Comparison of ENCODE assay signal across 17 cellular contexts in genomic region chr10:92575961-92576360, GRCh38. TPM values are rescaled to one million over a fixed set of nuclear protein-coding genes. Genes with fewer than 3 reads are reported as not detected.
A peak's percentile ranks its signal among the peaks of the same experiment; 100 is the strongest.
DNase-seq lines count a peak whose midpoint lies in the region; ATAC-seq and TF ChIP-seq lines count a peak whose summit lies in the region.
"Had no signal": no experiment of that assay in that cellular context is flagged by ENCODE, and none has a peak within 500 bp of the region (broad histone marks: within the 10 kb centered on the region; RNA-seq: fewer than 3 reads in every experiment).

No MANE protein-coding gene starts in this region.

- no peaks in the 10 kb centered on the region for H3K9me3 Mint-ChIP-seq in endodermal cell
- H3K9me3 Mint-ChIP-seq in activated T-cell treated with anti-CD3 and anti-CD28 coated beads, Interleukin-2, amount 50 U/mL, for 4 hours = no peaks in the 10 kb centered on the region
- H3K9me3 Mint-ChIP-seq: memory B cell; stimulated activated effector memory CD8-positive, alpha-beta T cell treated with anti-CD3 and anti-CD28 coated beads, Interleukin-12 subunit alpha, Interleukin-12 subunit beta, amount 100 ng/mL, for 72 hours had no signal

- no peaks in the 10 kb centered on the region for H3K36me3 ChIP-seq in aorta (ENCODE audit: control insufficient read depth in 1 of 2, insufficient read depth in 2 of 2, low read length in 1 of 2)
- no peaks in the 10 kb centered on the region for H3K36me3 ChIP-seq in endodermal cell (ENCODE audit: control insufficient read depth, insufficient read depth, low read length)
- H3K36me3 ChIP-seq: brain microvascular endothelial cell had no signal

- peaks cover 4 to 14% of the 10 kb centered on the region in 2 donors for H3K4me1 ChIP-seq in aorta (ENCODE audit: control insufficient read depth in 1 of 2, insufficient read depth in 2 of 2, low read length in 2 of 2)
- H3K4me1 ChIP-seq in endodermal cell (ENCODE audit: control insufficient read depth, insufficient read depth, low read length) = no peaks in the 10 kb centered on the region

- no peak overlapping the region for H3K4me3 ChIP-seq in fibroblast of pulmonary artery (replicated peaks; ENCODE audit: low read depth, low read length)
- H3K4me3 ChIP-seq in aorta (ENCODE audit: low read length in 2 of 2) = no peak overlapping the region
- no peak overlapping the region for H3K4me3 ChIP-seq in endodermal cell (ENCODE audit: low read length)
- H3K4me3 ChIP-seq: psoas muscle had no signal

- H3K27me3 ChIP-seq in aorta (ENCODE audit: control insufficient read depth in 1 of 2, insufficient read depth in 2 of 2, low read length in 1 of 2) (no peaks in the 10 kb centered on the region), endodermal cell (ENCODE audit: control insufficient read depth, insufficient read depth, low read length, poor library complexity, severe bottlenecking) (no peaks in the 10 kb centered on the region)
- H3K27me3 ChIP-seq: brain microvascular endothelial cell had no signal

- ATAC-seq in aorta (ENCODE audit: low FRiP score) = no peak
- no peak for ATAC-seq in activated T-cell treated with anti-CD3 and anti-CD28 coated beads, Interleukin-2, amount 50 U/mL, for 4 hours
- ATAC-seq: psoas muscle; SK-N-SH treated with all-trans-retinoic acid at 6 μM for 48 hours; stimulated activated effector memory CD8-positive, alpha-beta T cell treated with anti-CD3 and anti-CD28 coated beads, Interleukin-12 subunit alpha, Interleukin-12 subunit beta, amount 100 ng/mL, for 72 hours had no signal

- H3K9me3 ChIP-seq in aorta (ENCODE audit: control insufficient read depth, low read length) = no peaks in the 10 kb centered on the region
- H3K9me3 ChIP-seq in endodermal cell (ENCODE audit: control insufficient read depth, low read length) = no peaks in the 10 kb centered on the region
- H3K9me3 ChIP-seq: psoas muscle had no signal

- in situ Hi-C loops in KBM-7 (cut with MboI; ENCODE audit: low pct_unique_long_range_greater_than_20kb, low sequenced_read_pairs) = no loop called here

- H3K27ac Mint-ChIP-seq in endodermal cell = no peak overlapping the region
- H3K27ac Mint-ChIP-seq: memory B cell had no signal

- no peaks in the 10 kb centered on the region for H3K27me3 Mint-ChIP-seq in endodermal cell (ENCODE audit: insufficient read depth)
- no peaks in the 10 kb centered on the region for H3K27me3 Mint-ChIP-seq in activated T-cell treated with anti-CD3 and anti-CD28 coated beads, Interleukin-2, amount 50 U/mL, for 4 hours (ENCODE audit: low read depth)
- H3K27me3 Mint-ChIP-seq: memory B cell had no signal

- DNase-seq in AML-193 (lab: John Stamatoyannopoulos, UW) = peak; percentile 67
- DNase-seq in KBM-7 = peak; percentile 64
- peak; percentile 74 for DNase-seq in SIG-M5 (lab: John Stamatoyannopoulos, UW)
- DNase-seq in fibroblast of pulmonary artery (ENCODE audit: low read depth) = peak; percentile 42
- no peak for DNase-seq in aorta
- no peak for DNase-seq in endodermal cell
- no peak for DNase-seq in activated T-cell treated with anti-CD3 and anti-CD28 coated beads, Interleukin-2, amount 50 U/mL, for 4 hours
- no peak for DNase-seq in NCI-H82 treated with DMSO at 0.1 percent for 48 hours (lab: John Stamatoyannopoulos, UW; ENCODE audit: unreplicated experiment)
- DNase-seq: activated CD4-positive, alpha-beta T cell treated with anti-CD3 and anti-CD28 coated beads for 1 hour; activated T-cell treated with anti-CD3 and anti-CD28 coated beads, Interleukin-2, amount 50 U/mL, for 48 hours; brain microvascular endothelial cell; hypothalamus; psoas muscle; stimulated activated CD4-positive, alpha-beta T cell treated with anti-CD3 and anti-CD28 coated beads, Interleukin-2, amount 100 ng/mL, for 24 hours had no signal

- H3K4me3 Mint-ChIP-seq in endodermal cell = no peak overlapping the region
- H3K4me3 Mint-ChIP-seq in activated T-cell treated with anti-CD3 and anti-CD28 coated beads, Interleukin-2, amount 50 U/mL, for 4 hours = no peak overlapping the region
- H3K4me3 Mint-ChIP-seq: memory B cell; stimulated activated effector memory CD8-positive, alpha-beta T cell treated with anti-CD3 and anti-CD28 coated beads, Interleukin-12 subunit alpha, Interleukin-12 subunit beta, amount 100 ng/mL, for 72 hours had no signal

- peaks cover 23% of the 10 kb centered on the region for H3K4me1 Mint-ChIP-seq in endodermal cell
- peaks cover 27% of the 10 kb centered on the region for H3K4me1 Mint-ChIP-seq in activated T-cell treated with anti-CD3 and anti-CD28 coated beads, Interleukin-2, amount 50 U/mL, for 4 hours (ENCODE audit: low read depth)

- H3K9ac ChIP-seq in endodermal cell (ENCODE audit: extremely low read depth, low read length, poor library complexity, severe bottlenecking) = no peak overlapping the region

- TF ChIP-seq CTCF in fibroblast of pulmonary artery (IDR thresholded peaks at IDR 0.05; ENCODE audit: low read length, missing control alignments) (no peak), endodermal cell (conservative IDR thresholded peaks at IDR 0.05) (no peak)

- intact Hi-C loops in aorta (cut with DNase I) = no loop called here

- H3K27ac ChIP-seq in aorta (ENCODE audit: low read depth in 1 of 2, low read length in 2 of 2) (no peak overlapping the region), endodermal cell (ENCODE audit: low read depth, low read length) (no peak overlapping the region)
- H3K27ac ChIP-seq: brain microvascular endothelial cell, psoas muscle had no signal

- H3K36me3 Mint-ChIP-seq in endodermal cell (ENCODE audit: low read depth) = no peaks in the 10 kb centered on the region
- no peaks in the 10 kb centered on the region for H3K36me3 Mint-ChIP-seq in activated T-cell treated with anti-CD3 and anti-CD28 coated beads, Interleukin-2, amount 50 U/mL, for 4 hours (ENCODE audit: insufficient read depth)
- H3K36me3 Mint-ChIP-seq: memory B cell had no signal

RNA-seq across cellular contexts. Expression of gene IDE, which starts 2.1 kb away (rescaled TPM):
- total RNA-seq in aorta (10 to 100 TPM; 33.1 to 42.3 TPM), endodermal cell (10 to 100 TPM; 56.3 to 63.3 TPM)
- 1 to 10 TPM; 8.8 to 8.9 TPM for polyA plus RNA-seq in aorta
- polyA plus RNA-seq in endodermal cell (2013, experiment 1 of 2) = 22.8 TPM
- 21.8 TPM for polyA plus RNA-seq in endodermal cell (2013, experiment 2 of 2)
- total RNA-seq in activated T-cell treated with anti-CD3 and anti-CD28 coated beads, Interleukin-2, amount 50 U/mL, for 4 hours = 10 to 100 TPM; 45.7 to 48.8 (median 47.4) TPM

RNA-seq across cellular contexts. Expression of gene KIF11, which starts 17.0 kb away (rescaled TPM):
- total RNA-seq in aorta = 1 to 10 TPM in 1 of 2 donors, under 1 TPM in 1; 0.65 to 1.7 TPM
- under 1 TPM; 0.23 to 0.88 TPM for polyA plus RNA-seq in aorta
- 10 to 100 TPM; 36.5 to 55.7 TPM for total RNA-seq in endodermal cell
- 63.2 TPM for polyA plus RNA-seq in endodermal cell (2013, experiment 1 of 2)
- polyA plus RNA-seq in endodermal cell (2013, experiment 2 of 2) = 71.0 TPM
- total RNA-seq in activated T-cell treated with anti-CD3 and anti-CD28 coated beads, Interleukin-2, amount 50 U/mL, for 4 hours = 1 to 10 TPM; 4.6 to 6.3 (median 5.8) TPM

Comparison
In these comparisons a context has a peak if more than half of its experiments do, and no peak if none do; other contexts are left out.
1. DNase-seq: peak in AML-193 (2 of 2), KBM-7 (single experiment), SIG-M5 (single experiment) and fibroblast of pulmonary artery (single experiment); none in aorta (0 of 2), endodermal cell (single experiment), activated T-cell treated with anti-CD3 and anti-CD28 coated beads, Interleukin-2, amount 50 U/mL, for 4 hours (single experiment) and NCI-H82 treated with DMSO at 0.1 percent for 48 hours (single experiment).
2. RNA of gene KIF11, which starts 17.0 kb away (total RNA-seq): 36.5 to 55.7 TPM in endodermal cell; 4.6 to 6.3 TPM in activated T-cell treated with anti-CD3 and anti-CD28 coated beads, Interleukin-2, amount 50 U/mL, for 4 hours and 0.65 to 1.7 TPM in aorta; every median in the first group is over 4 times any median in the second.